In the genomic region with DNA sequence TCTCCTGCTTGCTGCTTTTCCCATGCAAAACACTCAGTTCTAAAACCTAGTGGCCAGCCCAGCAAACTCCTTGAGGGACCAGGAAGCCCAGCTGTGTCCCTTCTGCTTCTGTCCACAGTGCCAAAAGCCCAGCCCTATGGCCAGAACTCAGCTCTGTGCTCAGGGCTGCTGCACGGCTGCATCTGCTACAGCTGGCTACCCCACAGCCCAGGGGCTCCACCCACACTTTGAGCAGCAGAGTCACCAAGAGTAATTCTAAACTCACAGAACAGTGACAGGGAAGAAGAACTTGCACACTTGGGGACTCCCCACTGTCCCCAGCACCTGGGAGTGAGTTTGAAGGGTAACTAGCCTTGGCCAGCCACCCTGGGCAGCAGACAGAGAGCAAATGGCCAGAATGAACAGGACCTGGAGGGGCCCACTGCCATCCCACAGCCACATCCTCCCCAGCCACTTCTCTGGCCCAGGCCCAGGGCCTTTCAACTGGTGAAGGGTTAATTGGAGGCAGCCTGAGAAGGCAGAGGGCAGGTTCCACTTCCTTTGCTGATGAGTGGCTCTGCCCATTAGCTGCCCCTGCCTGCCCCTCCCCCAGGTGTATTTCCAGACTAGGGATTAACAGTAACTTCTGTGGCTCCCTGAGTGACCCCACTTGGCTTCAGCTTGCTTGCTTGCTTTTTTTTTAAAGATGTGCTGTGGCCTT, we compare ENCODE assay signal across 12 cellular contexts. TPM values are rescaled to one million over a fixed set of nuclear protein-coding genes. Genes with fewer than 3 reads are reported as not detected.
A peak's percentile ranks its signal among the peaks of the same experiment; 100 is the strongest.
DNase-seq lines count a peak whose midpoint lies in the region; ATAC-seq, FAIRE-seq and TF ChIP-seq lines count a peak whose summit lies in the region.
"Had no signal": no experiment of that assay in that cellular context is flagged by ENCODE, and none has a peak within 500 bp of the region (broad histone marks: within the 10 kb centered on the region; RNA-seq: fewer than 3 reads in every experiment).

No MANE protein-coding gene starts in this region.

- CTCF ChIA-PET in activated CD8-positive, alpha-beta T cell treated with anti-CD3 and anti-CD28 coated beads, Interleukin-2, amount 10 ng/mL, durations not matched to agents 7 days and 5 days (lab: Charles Lee), result interaction anchor here (1.0 to 2.6 kb wide), 5 partner anchors 9 to 112 kb away, joined by 4 to 9 read pairs (median 6); a partner anchor contains a TSS
- CTCF ChIA-PET in activated CD8-positive, alpha-beta T cell treated with anti-CD3 and anti-CD28 coated beads for 36 hours (lab: Charles Lee), result interaction anchor here (1.8 to 3.1 kb wide), 3 partner anchors 32 to 53 kb away, joined by 4 to 12 read pairs (median 4); no protein-coding TSS in a partner anchor

- H3K4me3 Mint-ChIP-seq in activated CD8-positive, alpha-beta T cell treated with anti-CD3 and anti-CD28 coated beads, Interleukin-2, amount 10 ng/mL, durations not matched to agents 7 days and 5 days, result no peak overlapping the region
- H3K4me3 Mint-ChIP-seq in activated CD8-positive, alpha-beta T cell treated with anti-CD3 and anti-CD28 coated beads for 36 hours, result no peak overlapping the region
- no peak overlapping the region for H3K4me3 Mint-ChIP-seq in endothelial cell (ENCODE audit: unreplicated experiment)
- H3K4me3 Mint-ChIP-seq: activated T-helper 1 cell treated with anti-CD3 and anti-CD28 coated beads, Interleukin-12 subunit alpha, Interleukin-12 subunit beta, Interleukin-2, Interleukin-4 antibody, amounts not matched to agents 30 ng/mL and 10 ng/mL and 1 ng/mL, durations not matched to agents 14 hours and 24 hours and 36 hours had no signal

- no peak for TF ChIP-seq CTCF in activated CD8-positive, alpha-beta T cell treated with anti-CD3 and anti-CD28 coated beads for 36 hours (IDR thresholded peaks at IDR 0.05)
- TF ChIP-seq CTCF in kidney (IDR thresholded peaks at IDR 0.05; ENCODE audit: borderline replicate concordance, extremely low read depth, insufficient read depth), result no peak
- TF ChIP-seq CTCF in upper lobe of left lung (IDR thresholded peaks at IDR 0.05), result no peak
- no peak for TF ChIP-seq CTCF in endothelial cell (IDR thresholded peaks at IDR 0.05; ENCODE audit: unreplicated experiment)

- peaks cover 11% of the 10 kb centered on the region for H3K36me3 Mint-ChIP-seq in activated CD8-positive, alpha-beta T cell treated with anti-CD3 and anti-CD28 coated beads, Interleukin-2, amount 10 ng/mL, durations not matched to agents 7 days and 5 days (ENCODE audit: low read depth)
- H3K36me3 Mint-ChIP-seq in activated CD8-positive, alpha-beta T cell treated with anti-CD3 and anti-CD28 coated beads for 36 hours (ENCODE audit: low read depth), result peaks cover 4% of the 10 kb centered on the region
- H3K36me3 Mint-ChIP-seq in endothelial cell (ENCODE audit: low read depth, unreplicated experiment), result peaks cover 26% of the 10 kb centered on the region

- no peak overlapping the region for H3K4me3 ChIP-seq in kidney (ENCODE audit: low read length in 2 of 2)
- H3K4me3 ChIP-seq in upper lobe of left lung, result no peak overlapping the region

- peak overlapping the region; percentile 72 for H3K27ac Mint-ChIP-seq in activated CD8-positive, alpha-beta T cell treated with anti-CD3 and anti-CD28 coated beads, Interleukin-2, amount 10 ng/mL, durations not matched to agents 7 days and 5 days
- H3K27ac Mint-ChIP-seq in activated CD8-positive, alpha-beta T cell treated with anti-CD3 and anti-CD28 coated beads for 36 hours, result no peak overlapping the region
- H3K27ac Mint-ChIP-seq in endothelial cell (ENCODE audit: unreplicated experiment), result no peak overlapping the region
- H3K27ac Mint-ChIP-seq: activated T-helper 1 cell treated with anti-CD3 and anti-CD28 coated beads, Interleukin-12 subunit alpha, Interleukin-12 subunit beta, Interleukin-2, Interleukin-4 antibody, amounts not matched to agents 30 ng/mL and 10 ng/mL and 1 ng/mL, durations not matched to agents 14 hours and 24 hours and 36 hours had no signal

- no peak for TF ChIP-seq EP300 in upper lobe of left lung (IDR thresholded peaks at IDR 0.05)

- FAIRE-seq in RCC 7860 (lab: Jason Lieb, UNC) (no peak), kidney (lab: Jason Lieb, UNC) (no peak)
- FAIRE-seq: colon, G401.6 had no signal

- TF ChIP-seq POLR2A in upper lobe of left lung (IDR thresholded peaks at IDR 0.05), result no peak

- peaks cover 49% of the 10 kb centered on the region for H3K4me1 Mint-ChIP-seq in activated CD8-positive, alpha-beta T cell treated with anti-CD3 and anti-CD28 coated beads, Interleukin-2, amount 10 ng/mL, durations not matched to agents 7 days and 5 days (ENCODE audit: low read depth)
- H3K4me1 Mint-ChIP-seq in activated CD8-positive, alpha-beta T cell treated with anti-CD3 and anti-CD28 coated beads for 36 hours (ENCODE audit: low read depth), result peaks cover 24% of the 10 kb centered on the region
- H3K4me1 Mint-ChIP-seq in endothelial cell (ENCODE audit: unreplicated experiment), result peaks cover 43% of the 10 kb centered on the region

- H3K9me3 Mint-ChIP-seq in activated CD8-positive, alpha-beta T cell treated with anti-CD3 and anti-CD28 coated beads, Interleukin-2, amount 10 ng/mL, durations not matched to agents 7 days and 5 days (ENCODE audit: insufficient read depth), result no peaks in the 10 kb centered on the region
- H3K9me3 Mint-ChIP-seq in activated CD8-positive, alpha-beta T cell treated with anti-CD3 and anti-CD28 coated beads for 36 hours, result no peaks in the 10 kb centered on the region
- no peaks in the 10 kb centered on the region for H3K9me3 Mint-ChIP-seq in endothelial cell (ENCODE audit: unreplicated experiment)
- H3K9me3 Mint-ChIP-seq: activated T-helper 1 cell treated with anti-CD3 and anti-CD28 coated beads, Interleukin-12 subunit alpha, Interleukin-12 subunit beta, Interleukin-2, Interleukin-4 antibody, amounts not matched to agents 30 ng/mL and 10 ng/mL and 1 ng/mL, durations not matched to agents 14 hours and 24 hours and 36 hours had no signal

- DNase-seq in activated CD8-positive, alpha-beta T cell treated with anti-CD3 and anti-CD28 coated beads, Interleukin-2, amount 10 ng/mL, durations not matched to agents 7 days and 5 days, result no peak
- DNase-seq in activated CD8-positive, alpha-beta T cell treated with anti-CD3 and anti-CD28 coated beads for 36 hours, result no peak
- peak; percentile 39 for DNase-seq in RCC 7860 (ENCODE audit: low spot score)
- peak; percentile 92 for DNase-seq in kidney
- DNase-seq in upper lobe of left lung, result no peak
- no peak for DNase-seq in D341Med (ENCODE audit: low spot score)
- no peak for DNase-seq in endothelial cell (ENCODE audit: low spot score)
- DNase-seq in NCI-H2227 (lab: John Stamatoyannopoulos, UW; ENCODE audit: unreplicated experiment), result no peak
- DNase-seq: NCI-H1105 had no signal

- no peaks in the 10 kb centered on the region for H3K27me3 ChIP-seq in upper lobe of left lung

- no peak overlapping the region for H3K27ac ChIP-seq in kidney (ENCODE audit: low read depth in 2 of 2, low read length in 2 of 2)
- peak overlapping the region in 3 of 4 donors; percentile 13 to 58 (median 52) for H3K27ac ChIP-seq in upper lobe of left lung

- H3K4me1 ChIP-seq in kidney (ENCODE audit: control insufficient read depth in 1 of 2, insufficient read depth in 1 of 2, low read depth in 1 of 2, low read length in 2 of 2), result peaks cover 20 to 34% of the 10 kb centered on the region in 2 donors
- H3K4me1 ChIP-seq in upper lobe of left lung, result peaks cover 51 to 78% (median 62%) of the 10 kb centered on the region in 4 donors

- no peaks in the 10 kb centered on the region for H3K27me3 Mint-ChIP-seq in activated CD8-positive, alpha-beta T cell treated with anti-CD3 and anti-CD28 coated beads, Interleukin-2, amount 10 ng/mL, durations not matched to agents 7 days and 5 days (ENCODE audit: low read depth)
- H3K27me3 Mint-ChIP-seq in activated CD8-positive, alpha-beta T cell treated with anti-CD3 and anti-CD28 coated beads for 36 hours, result no peaks in the 10 kb centered on the region
- H3K27me3 Mint-ChIP-seq in endothelial cell (ENCODE audit: unreplicated experiment), result peaks cover 13% of the 10 kb centered on the region

- no peak overlapping the region for H3K9ac ChIP-seq in kidney (ENCODE audit: low read length in 2 of 2)

- ATAC-seq in activated CD8-positive, alpha-beta T cell treated with anti-CD3 and anti-CD28 coated beads, Interleukin-2, amount 10 ng/mL, durations not matched to agents 7 days and 5 days, result no peak
- no peak for ATAC-seq in activated CD8-positive, alpha-beta T cell treated with anti-CD3 and anti-CD28 coated beads for 36 hours
- ATAC-seq in upper lobe of left lung (ENCODE audit: low FRiP score in 2 of 2), result peak in 1 of 2 donors; percentile 74

- intact Hi-C loops in activated CD8-positive, alpha-beta T cell treated with anti-CD3 and anti-CD28 coated beads for 36 hours (cut with micrococcal nuclease), result no loop called here
- intact Hi-C loops in kidney (cut with DNase I), result no loop called here

- H3K36me3 ChIP-seq in kidney (ENCODE audit: control insufficient read depth in 1 of 2, insufficient read depth in 2 of 2, low read length in 2 of 2), result peaks cover 0 to 17% of the 10 kb centered on the region in 2 donors
- H3K36me3 ChIP-seq in upper lobe of left lung, result peaks cover 0 to 24% (median 20%) of the 10 kb centered on the region in 4 donors

- no peaks in the 10 kb centered on the region for H3K9me3 ChIP-seq in kidney (ENCODE audit: control insufficient read depth in 1 of 2, low read length in 2 of 2)
- H3K9me3 ChIP-seq in upper lobe of left lung, result no peaks in the 10 kb centered on the region

- WGBS in upper lobe of left lung, 2 donors, result 77 to 100% methylated on average over 1 of the region's 1 CpG

- POLR2A ChIA-PET in activated CD8-positive, alpha-beta T cell treated with anti-CD3 and anti-CD28 coated beads, Interleukin-2, amount 10 ng/mL, durations not matched to agents 7 days and 5 days (lab: Charles Lee), result interaction anchor here (0.8 to 1.2 kb wide), 2 partner anchors 26 to 29 kb away, joined by 3 read pairs; a partner anchor contains a TSS
- POLR2A ChIA-PET in activated CD8-positive, alpha-beta T cell treated with anti-CD3 and anti-CD28 coated beads for 36 hours (lab: Charles Lee), result no interaction called here

RNA-seq across cellular contexts. Expression of a gene that starts 28.1 kb away (rescaled TPM):
- 10 to 100 TPM; 45.0 to 47.1 TPM for total RNA-seq in activated CD8-positive, alpha-beta T cell treated with anti-CD3 and anti-CD28 coated beads, Interleukin-2, amount 10 ng/mL, durations not matched to agents 7 days and 5 days
- total RNA-seq in activated CD8-positive, alpha-beta T cell treated with anti-CD3 and anti-CD28 coated beads for 36 hours, result 10 to 100 TPM; 39.5 to 39.8 TPM
- 198 TPM for total RNA-seq in kidney
- 160 TPM for polyA plus RNA-seq in kidney (ENCODE audit: insufficient read depth, low read depth, low replicate concordance)
- total RNA-seq in upper lobe of left lung, result 100 to 1,000 TPM; 162 to 279 (median 177) TPM
- 219 TPM for total RNA-seq in endothelial cell (ENCODE audit: unreplicated experiment)

Comparison
In these comparisons a context has a peak if more than half of its experiments do, and no peak if none do; other contexts are left out.
1. DNase-seq: peak in RCC 7860 (single experiment) and kidney (single experiment); none in activated CD8-positive, alpha-beta T cell treated with anti-CD3 and anti-CD28 coated beads, Interleukin-2, amount 10 ng/mL, durations not matched to agents 7 days and 5 days (single experiment), activated CD8-positive, alpha-beta T cell treated with anti-CD3 and anti-CD28 coated beads for 36 hours (single experiment), upper lobe of left lung (0 of 2), D341Med (single experiment), endothelial cell (single experiment) and NCI-H2227 (single experiment).
2. H3K27ac ChIP-seq: peak in upper lobe of left lung (3 of 4); none in kidney (0 of 2).